Comparison of ENCODE assay signal across 12 cellular contexts in the genomic region with DNA sequence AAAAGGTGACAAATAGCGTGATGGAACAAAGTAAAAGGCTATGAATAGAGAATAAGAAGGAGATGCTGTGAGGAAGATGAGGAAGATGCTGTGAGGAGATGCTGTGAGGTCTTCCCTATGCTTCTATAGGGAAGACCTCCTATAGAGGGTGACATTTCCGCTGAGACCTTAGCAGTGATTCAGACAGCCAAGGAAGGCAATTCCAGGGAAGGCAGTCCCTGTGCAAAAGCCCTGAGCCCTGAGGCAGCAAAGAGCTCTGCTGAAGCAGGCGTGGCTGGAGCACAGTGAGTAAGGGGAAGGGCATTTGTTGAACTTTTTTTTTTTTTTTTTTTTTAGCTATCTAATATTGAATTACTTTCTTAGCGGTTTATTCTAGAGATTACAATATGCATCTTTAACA.
A peak's percentile ranks its signal among the peaks of the same experiment; 100 is the strongest.
DNase-seq lines count a peak whose midpoint lies in the region; ATAC-seq and TF ChIP-seq lines count a peak whose summit lies in the region.
"Had no signal": no experiment of that assay in that cellular context is flagged by ENCODE, and none has a peak within 500 bp of the region (broad histone marks: within the 10 kb centered on the region; RNA-seq: fewer than 3 reads in every experiment).

No MANE protein-coding gene starts in this region.

- H4K8ac ChIP-seq in IMR-90 (ENCODE audit: low read depth in 2 of 2, low read length in 2 of 2) (peak overlapping the region in 1 of 2 experiments; percentile 10; a peak in 1 of 4 replicates), mesendoderm (ENCODE audit: low read depth, low read length) (no peak overlapping the region)

- no peak overlapping the region for H3K4me3 Mint-ChIP-seq in CD8-positive, alpha-beta T cell
- no peak overlapping the region for H3K4me3 Mint-ChIP-seq in effector memory CD8-positive, alpha-beta T cell
- H3K4me3 Mint-ChIP-seq: activated T-cell treated with anti-CD3 and anti-CD28 coated beads, Interleukin-2, amount 50 U/mL, for 24 hours; H9 had no signal

- in situ Hi-C loops in IMR-90 (cut with MboI; ENCODE audit: low sequenced_read_pairs) (no loop called here), astrocyte of the spinal cord (cut with HindIII; ENCODE audit: low sequenced_read_pairs) (no loop called here)

- no peak overlapping the region for H3K4me3 ChIP-seq in CD8-positive, alpha-beta T cell (ENCODE audit: low read depth, low read length)
- H3K4me3 ChIP-seq in IMR-90 (ENCODE audit: insufficient read depth, low read depth, low read length) (no peak overlapping the region), astrocyte of the spinal cord (ENCODE audit: low read depth, low read length) (no peak overlapping the region), mesendoderm (ENCODE audit: low read length) (no peak overlapping the region)
- H3K4me3 ChIP-seq: colonic mucosa had no signal

- H3K36me3 Mint-ChIP-seq in CD8-positive, alpha-beta T cell = peaks cover 19% of the 10 kb centered on the region
- peaks cover 10% of the 10 kb centered on the region for H3K36me3 Mint-ChIP-seq in effector memory CD8-positive, alpha-beta T cell (ENCODE audit: insufficient read depth)

- TF ChIP-seq RAD21 in IMR-90 (IDR thresholded peaks at IDR 0.05; ENCODE audit: low read length) = peak; percentile 39

- no peaks in the 10 kb centered on the region for H3K36me3 ChIP-seq in CD8-positive, alpha-beta T cell (ENCODE audit: insufficient read depth, low read length)
- H3K36me3 ChIP-seq in IMR-90 (ENCODE audit: control insufficient read depth, insufficient read depth, low read length) (no peaks in the 10 kb centered on the region), mesendoderm (ENCODE audit: control insufficient read depth, insufficient read depth, low read length) (no peaks in the 10 kb centered on the region)
- H3K36me3 ChIP-seq: colonic mucosa had no signal

- H3K23ac ChIP-seq in IMR-90 (ENCODE audit: low read depth, low read length) (no peak overlapping the region), mesendoderm (ENCODE audit: low read length) (no peak overlapping the region)

- no peak overlapping the region for H3K18ac ChIP-seq in IMR-90 (ENCODE audit: low read depth, low read length)
- no peak overlapping the region for H3K18ac ChIP-seq in mesendoderm (ENCODE audit: low read length)

- no CpG with 5 or more reads among the region's 4 CpGs for WGBS in IMR-90 (ENCODE audit: extremely low coverage in 2 of 2, insufficient read length in 1 of 2), 2 experiments
- WGBS in mesendoderm (ENCODE audit: extremely low coverage, insufficient coverage, low lambda C conversion rate) = no CpG with 5 or more reads among the region's 4 CpGs

- H3K27ac Mint-ChIP-seq in CD8-positive, alpha-beta T cell = peak overlapping the region; percentile 27
- no peak overlapping the region for H3K27ac Mint-ChIP-seq in effector memory CD8-positive, alpha-beta T cell
- H3K27ac Mint-ChIP-seq: activated T-cell treated with anti-CD3 and anti-CD28 coated beads, Interleukin-2, amount 50 U/mL, for 24 hours; H9 had no signal

- no peak for DNase-seq in CD8-positive, alpha-beta T cell
- DNase-seq in IMR-90 (peak; percentile 91), astrocyte of the spinal cord (ENCODE audit: low read depth, low spot score) (peak; percentile 86), mesendoderm (peak; percentile 93), GDM1 (lab: John Stamatoyannopoulos, UW) (no peak)
- DNase-seq in effector memory CD8-positive, alpha-beta T cell = no peak
- DNase-seq: activated T-cell treated with anti-CD3 and anti-CD28 coated beads, Interleukin-2, amount 50 U/mL, for 24 hours; H9; NCI-H1105 treated with DMSO at 0.1 percent for 48 hours had no signal

- H4K91ac ChIP-seq in IMR-90 (ENCODE audit: insufficient read depth, low read depth, low read length) = no peak overlapping the region

- no peak for TF ChIP-seq CTCF in CD8-positive, alpha-beta T cell (IDR thresholded peaks at IDR 0.05)
- TF ChIP-seq CTCF in IMR-90 (conservative IDR thresholded peaks at IDR 0.05; ENCODE audit: low read depth, low read length) = no peak; the same call in 1 of the 2 replicates
- no peak for TF ChIP-seq CTCF in astrocyte of the spinal cord (IDR thresholded peaks at IDR 0.05; ENCODE audit: low read depth, low read length)

- H2BK20ac ChIP-seq in IMR-90 (ENCODE audit: low read depth, low read length) = peak overlapping the region; percentile 7; the same call in 1 of the 2 replicates

- intact Hi-C loops in CD8-positive, alpha-beta T cell (cut with DNase I, micrococcal nuclease) = no loop called here
- intact Hi-C loops in IMR-90 (cut with micrococcal nuclease) = no loop called here

- BruUV-seq in IMR-90 (replicated peaks; lab: Mats Ljungman, UMichigan) = no TSS peak

- H2AK5ac ChIP-seq in IMR-90 (ENCODE audit: low read depth, low read length) (no peak overlapping the region), mesendoderm (ENCODE audit: low read length) (no peak overlapping the region)

- no peaks in the 10 kb centered on the region for H3K27me3 Mint-ChIP-seq in CD8-positive, alpha-beta T cell (ENCODE audit: low read depth)
- H3K27me3 Mint-ChIP-seq in effector memory CD8-positive, alpha-beta T cell = no peaks in the 10 kb centered on the region
- H3K27me3 Mint-ChIP-seq: activated T-cell treated with anti-CD3 and anti-CD28 coated beads, Interleukin-2, amount 50 U/mL, for 24 hours had no signal

- H4K5ac ChIP-seq in IMR-90 (ENCODE audit: low read depth, low read length) (no peak overlapping the region), mesendoderm (ENCODE audit: low read length) (no peak overlapping the region)

- no peaks in the 10 kb centered on the region for H4K20me1 ChIP-seq in IMR-90 (ENCODE audit: insufficient read depth, low read length)

- POLR2A ChIA-PET in CD8-positive, alpha-beta T cell (lab: Charles Lee) = no interaction called here
- POLR2A ChIA-PET in IMR-90 (lab: Charles Lee; ENCODE audit: unreplicated experiment) = interaction anchor here (0.6 kb wide), 1 partner anchor 141 kb away, joined by 4 read pairs; no protein-coding TSS in a partner anchor

- H3K4me1 Mint-ChIP-seq in CD8-positive, alpha-beta T cell (ENCODE audit: low read depth) = peaks cover 30% of the 10 kb centered on the region
- peaks cover 20 to 26% of the 10 kb centered on the region in 2 donors for H3K4me1 Mint-ChIP-seq in effector memory CD8-positive, alpha-beta T cell (ENCODE audit: low read depth in 2 of 2)
- H3K4me1 Mint-ChIP-seq: H9 had no signal

- H3K79me2 ChIP-seq in mesendoderm (ENCODE audit: control insufficient read depth, insufficient read depth, low read length) = no peaks in the 10 kb centered on the region

- H2BK120ac ChIP-seq in IMR-90 (ENCODE audit: low read depth, low read length) (peak overlapping the region; percentile 38; the same call in 1 of the 2 replicates), mesendoderm (ENCODE audit: low read depth, low read length) (no peak overlapping the region)

- H3K9me3 ChIP-seq in CD8-positive, alpha-beta T cell (ENCODE audit: low read length) = no peaks in the 10 kb centered on the region
- no peaks in the 10 kb centered on the region for H3K9me3 ChIP-seq in IMR-90 (ENCODE audit: control insufficient read depth, insufficient read depth, low read length)
- H3K9me3 ChIP-seq: colonic mucosa had no signal

- peaks cover 12% of the 10 kb centered on the region for H3K4me1 ChIP-seq in CD8-positive, alpha-beta T cell (ENCODE audit: insufficient read depth, low read length)
- H3K4me1 ChIP-seq in IMR-90 (ENCODE audit: control insufficient read depth, insufficient read depth, low read length) (peaks cover 4% of the 10 kb centered on the region; the same call in 1 of the 2 replicates), mesendoderm (ENCODE audit: control insufficient read depth, low read depth, low read length) (no peaks in the 10 kb centered on the region)
- H3K4me1 ChIP-seq: colonic mucosa had no signal

- no peak overlapping the region for H3K56ac ChIP-seq in IMR-90 (ENCODE audit: extremely low read depth, insufficient read depth, low read length)
- no peak overlapping the region for H3K56ac ChIP-seq in mesendoderm (ENCODE audit: low read length)

- H3K9ac ChIP-seq in IMR-90 (ENCODE audit: low read depth, low read length) (no peak overlapping the region), mesendoderm (ENCODE audit: low read length) (no peak overlapping the region)

- CTCF ChIA-PET in CD8-positive, alpha-beta T cell (lab: Charles Lee) = interaction anchor here (0.6 kb wide), 1 partner anchor 91 kb away, joined by 3 read pairs; no protein-coding TSS in a partner anchor
- CTCF ChIA-PET in IMR-90 (lab: Yijun Ruan, JAX) = interaction anchor here (0.5 kb wide), 1 partner anchor 457 kb away, joined by 3 read pairs; no protein-coding TSS in a partner anchor

- no peak overlapping the region for H3K14ac ChIP-seq in IMR-90 (replicated peaks; ENCODE audit: low read depth, low read length)

- TF ChIP-seq POLR2A in IMR-90 (IDR thresholded peaks at IDR 0.05; ENCODE audit: low read depth, low read length) = no peak

- H2BK5ac ChIP-seq in IMR-90 (ENCODE audit: low read depth, low read length, poor library complexity, severe bottlenecking) (no peak overlapping the region), mesendoderm (ENCODE audit: low read length) (no peak overlapping the region)

- ATAC-seq in CD8-positive, alpha-beta T cell = no peak
- ATAC-seq in IMR-90 (ENCODE audit: low read depth) (peak; percentile 99), HG02588 (IDR thresholded peaks at IDR 0.05; ENCODE audit: unreplicated experiment) (no peak), GM18909 (IDR thresholded peaks at IDR 0.05; ENCODE audit: poor library complexity, unreplicated experiment) (no peak)
- no peak for ATAC-seq in effector memory CD8-positive, alpha-beta T cell (replicated peaks)

- dilution Hi-C loops in IMR-90 (cut with HindIII; ENCODE audit: low sequenced_read_pairs, unreplicated experiment) = no loop called here

- no peaks in the 10 kb centered on the region for H3K79me1 ChIP-seq in IMR-90 (ENCODE audit: low read depth in 1 of 2, low read length in 2 of 2)
- no peaks in the 10 kb centered on the region for H3K79me1 ChIP-seq in mesendoderm (ENCODE audit: low read length)

- peak overlapping the region; percentile 6 for H2AFZ ChIP-seq in IMR-90 (replicated peaks; ENCODE audit: low read length, poor library complexity)

- H3K4me2 ChIP-seq in IMR-90 (ENCODE audit: low read depth, low read length) = no peak overlapping the region
- no peak overlapping the region for H3K4me2 ChIP-seq in mesendoderm (ENCODE audit: low read length)

- H2BK15ac ChIP-seq in IMR-90 (ENCODE audit: low read depth, low read length) = no peak overlapping the region; the same call in 2 of the 3 replicates
- H2BK15ac ChIP-seq in mesendoderm (replicated peaks; ENCODE audit: low read depth) = no peak overlapping the region

- no peaks in the 10 kb centered on the region for H3K27me3 ChIP-seq in CD8-positive, alpha-beta T cell (ENCODE audit: insufficient read depth, low read length)
- H3K27me3 ChIP-seq in IMR-90 (ENCODE audit: control insufficient read depth, insufficient read depth, low read length) = no peaks in the 10 kb centered on the region
- no peaks in the 10 kb centered on the region for H3K27me3 ChIP-seq in mesendoderm (ENCODE audit: insufficient read depth, low read length, poor library complexity)
- H3K27me3 ChIP-seq: colonic mucosa had no signal

- no peak overlapping the region for H2AK9ac ChIP-seq in IMR-90 (replicated peaks; ENCODE audit: low read depth, low read length, poor library complexity)

- peaks cover 9% of the 10 kb centered on the region for H3K9me1 ChIP-seq in IMR-90 (ENCODE audit: insufficient read depth, low read length)

- no peaks in the 10 kb centered on the region for H3K9me3 Mint-ChIP-seq in CD8-positive, alpha-beta T cell
- no peaks in the 10 kb centered on the region for H3K9me3 Mint-ChIP-seq in effector memory CD8-positive, alpha-beta T cell
- H3K9me3 Mint-ChIP-seq: activated T-cell treated with anti-CD3 and anti-CD28 coated beads, Interleukin-2, amount 50 U/mL, for 24 hours; H9 had no signal

- H3K4ac ChIP-seq in IMR-90 (ENCODE audit: low read depth, low read length) (peak overlapping the region; percentile 14; the same call in 1 of the 2 replicates), mesendoderm (ENCODE audit: low read depth, low read length) (no peak overlapping the region)

- H3K27ac ChIP-seq in CD8-positive, alpha-beta T cell (ENCODE audit: low read depth, low read length) = no peak overlapping the region
- H3K27ac ChIP-seq in IMR-90 (ENCODE audit: insufficient read depth, low read length) (no peak overlapping the region), mesendoderm (ENCODE audit: low read depth, low read length) (no peak overlapping the region)
- H3K27ac ChIP-seq: colonic mucosa had no signal

Comparison
In these comparisons a context has a peak if more than half of its experiments do, and no peak if none do; other contexts are left out.
1. DNase-seq: peak in IMR-90 (single experiment), astrocyte of the spinal cord (single experiment) and mesendoderm (single experiment); none in CD8-positive, alpha-beta T cell (0 of 7), GDM1 (single experiment) and effector memory CD8-positive, alpha-beta T cell (0 of 3).